8 cellular contexts compared by ENCODE assay signal in the genomic region with DNA sequence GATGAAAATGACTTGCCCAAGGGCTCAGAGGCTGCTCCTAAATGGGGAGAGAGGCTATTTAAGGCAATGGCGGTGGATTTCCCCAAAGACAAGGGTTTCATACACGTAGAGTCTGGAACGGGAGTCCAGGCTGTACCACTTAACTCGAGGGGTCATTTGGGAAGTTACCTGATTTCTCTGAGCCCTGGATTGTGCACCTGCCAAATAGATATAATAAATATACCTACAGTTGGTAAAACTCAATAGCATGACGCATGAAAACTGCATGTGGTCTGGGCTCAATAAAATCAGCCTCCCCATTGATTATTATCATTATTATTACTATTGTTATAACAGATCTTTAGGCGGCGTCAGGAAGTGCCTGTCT. TPM values are rescaled to one million over a fixed set of nuclear protein-coding genes. Genes with fewer than 3 reads are reported as not detected.
A peak's percentile ranks its signal among the peaks of the same experiment; 100 is the strongest.
DNase-seq lines count a peak whose midpoint lies in the region; ATAC-seq and TF ChIP-seq lines count a peak whose summit lies in the region.

No MANE protein-coding gene starts in this region.

- DNase-seq in RWPE2 (ENCODE audit: low spot score) = no peak
- DNase-seq in epithelial cell of proximal tubule (ENCODE audit: low read depth) = no peak
- no peak for DNase-seq in SW480 (ENCODE audit: low spot score)
- no peak for DNase-seq in ureter (ENCODE audit: low spot score)
- no peak for DNase-seq in NOMO-1 treated with DMSO at 0.1 percent for 48 hours (lab: John Stamatoyannopoulos, UW; ENCODE audit: unreplicated experiment)

- no peaks in the 10 kb centered on the region for H3K27me3 ChIP-seq in RWPE2 (ENCODE audit: insufficient read depth, poor library complexity, severe bottlenecking)
- H3K27me3 ChIP-seq in parathyroid adenoma (ENCODE audit: control insufficient read depth, insufficient read depth, low read length) = no peaks in the 10 kb centered on the region

- peak overlapping the region; percentile 90 for H2AFZ ChIP-seq in parathyroid adenoma

- H3K9me3 ChIP-seq in ES-I3 (ENCODE audit: control insufficient read depth, insufficient read depth, low read length) (no peaks in the 10 kb centered on the region), RWPE2 (ENCODE audit: severe bottlenecking) (no peaks in the 10 kb centered on the region), parathyroid adenoma (ENCODE audit: control insufficient read depth, low read length) (no peaks in the 10 kb centered on the region)

- H3K9ac ChIP-seq in ES-I3 (ENCODE audit: low read depth, low read length) = peak overlapping the region; percentile 89
- no peak overlapping the region for H3K9ac ChIP-seq in parathyroid adenoma

- peak overlapping the region; percentile 49 for H3K27ac ChIP-seq in RWPE2 (ENCODE audit: poor library complexity, severe bottlenecking)
- no peak overlapping the region for H3K27ac ChIP-seq in parathyroid adenoma

- TF ChIP-seq CTCF in RWPE2 (IDR thresholded peaks at IDR 0.05; ENCODE audit: poor library complexity, severe bottlenecking) (no peak), epithelial cell of proximal tubule (conservative IDR thresholded peaks at IDR 0.05; ENCODE audit: low read depth, low read length) (no peak), parathyroid adenoma (IDR thresholded peaks at IDR 0.05) (no peak)

- no peak for ATAC-seq in RWPE2 (ENCODE audit: low read depth)
- no peak for ATAC-seq in HG02938 (IDR thresholded peaks at IDR 0.05; ENCODE audit: unreplicated experiment)

- H3K79me2 ChIP-seq in parathyroid adenoma = peaks cover 2% of the 10 kb centered on the region

- H3K4me2 ChIP-seq in parathyroid adenoma (ENCODE audit: low read length) = peak overlapping the region; percentile 86

- H3K4me1 ChIP-seq in ES-I3 (ENCODE audit: insufficient read depth, low read length) (no peaks in the 10 kb centered on the region), RWPE2 (ENCODE audit: insufficient read depth, poor library complexity, severe bottlenecking) (peaks cover 8% of the 10 kb centered on the region), parathyroid adenoma (peaks cover 8% of the 10 kb centered on the region)

- H3K36me3 ChIP-seq in ES-I3 (ENCODE audit: insufficient read depth, low read length) (no peaks in the 10 kb centered on the region), RWPE2 (ENCODE audit: low read depth) (no peaks in the 10 kb centered on the region), parathyroid adenoma (ENCODE audit: control insufficient read depth, insufficient read depth, low read length) (no peaks in the 10 kb centered on the region)

- peak overlapping the region; percentile 72 for H3K4me3 ChIP-seq in RWPE2 (ENCODE audit: severe bottlenecking)
- peak overlapping the region; percentile 83 for H3K4me3 ChIP-seq in epithelial cell of proximal tubule (ENCODE audit: low read depth, low read length)
- H3K4me3 ChIP-seq in parathyroid adenoma (ENCODE audit: low read depth, low read length) = peak overlapping the region; percentile 93

RNA-seq across cellular contexts. Expression of gene ITPR1, which starts 1.3 kb away (rescaled TPM):
- total RNA-seq in epithelial cell of proximal tubule (4.3 and 4.6 TPM in 2 replicates), ureter (98.1 TPM)

RNA-seq across cellular contexts. Expression of gene SUMF1, which starts 24.8 kb away (rescaled TPM):
- total RNA-seq in epithelial cell of proximal tubule (34.4 and 44.5 TPM in 2 replicates), ureter (42.6 TPM)

Comparison
In these comparisons a context has a peak if more than half of its experiments do, and no peak if none do; other contexts are left out.
1. RNA of gene ITPR1, which starts 1.3 kb away (total RNA-seq): 98.1 TPM in ureter (single experiment); 4.3 to 4.6 TPM in epithelial cell of proximal tubule; every median in the first group is over 10 times any median in the second.
2. Peak in every context shown above with its lines, with median percentiles within 50 percentile points of each other: H3K4me3 ChIP-seq.